8 cellular contexts compared by ENCODE assay signal in genomic region chr10:68301790-68302502, GRCh38. TPM values are rescaled to one million over a fixed set of nuclear protein-coding genes. Genes with fewer than 3 reads are reported as not detected.
DNase-seq lines count a peak whose midpoint lies in the region; ATAC-seq and TF ChIP-seq lines count a peak whose summit lies in the region.

No MANE protein-coding gene starts in this region.

- no peaks in the 10 kb centered on the region for H3K9me3 ChIP-seq in HAP-1
- H3K9me3 ChIP-seq in right cardiac atrium (ENCODE audit: control insufficient read depth, low read length) = no peaks in the 10 kb centered on the region
- H3K9me3 ChIP-seq in spleen = no peaks in the 10 kb centered on the region

- H3K27ac ChIP-seq in right cardiac atrium (ENCODE audit: low read length) = no peak overlapping the region
- H3K27ac ChIP-seq in spleen = peak overlapping the region in 6 of 8 donors; percentile 2 to 84 (median 48)

- peak; percentile 64 for DNase-seq in EL
- DNase-seq in HAP-1 (ENCODE audit: low spot score in 2 of 2) = peak; percentile 10 to 66
- DNase-seq in NCI-H1694 (lab: John Stamatoyannopoulos, UW) = peak; percentile 61
- DNase-seq in amniotic stem cell (lab: John Stamatoyannopoulos, UW) = peak; percentile 43
- no peak for DNase-seq in right cardiac atrium
- DNase-seq in spleen = no peak
- no peak for DNase-seq in occipital lobe (lab: John Stamatoyannopoulos, UW)

- H3K4me3 ChIP-seq in HAP-1 (no peak overlapping the region), right cardiac atrium (ENCODE audit: low read length) (no peak overlapping the region), spleen (no peak overlapping the region)

- H3K4me1 ChIP-seq in HAP-1 (no peaks in the 10 kb centered on the region), right cardiac atrium (ENCODE audit: control insufficient read depth, insufficient read depth, low read length) (no peaks in the 10 kb centered on the region), spleen (peaks cover 5 to 27% (median 20%) of the 10 kb centered on the region in 6 donors)

- H3K27me3 ChIP-seq in HAP-1 (ENCODE audit: low read depth) (no peaks in the 10 kb centered on the region), right cardiac atrium (ENCODE audit: control insufficient read depth, insufficient read depth) (no peaks in the 10 kb centered on the region), spleen (replicated peaks in 1 of 7) (no peaks in the 10 kb centered on the region)

- peak; percentile 42 to 80 (median 71) for TF ChIP-seq CTCF in spleen (IDR thresholded peaks at IDR 0.05 in 8 of 11, conservative IDR thresholded peaks at IDR 0.05 in 3 of 11)

- no peak for TF ChIP-seq POLR2A in spleen (IDR thresholded peaks at IDR 0.05)

- in situ Hi-C loops in HAP-1 (cut with MboI; ENCODE audit: low sequenced_read_pairs) = loop anchor here (10.0 kb wide), 1 partner anchor 447 kb away; no protein-coding TSS in a partner anchor

- intact Hi-C loops in right cardiac atrium (cut with DNase I) (loop anchor here in 3 of 4 donors (5.0 to 10.0 kb wide), 4 partner anchors 87 to 447 kb away; no protein-coding TSS in a partner anchor), spleen (cut with DNase I; ENCODE audit: low total_unique reads) (loop anchor here (5.0 to 10.0 kb wide), 2 partner anchors 90 to 447 kb away; no protein-coding TSS in a partner anchor)

- WGBS in right cardiac atrium = 46% methylated on average over 6 of the region's 6 CpGs
- WGBS in spleen, 5 donors = 41 to 52% (median 45%) methylated on average over 6 of the region's 6 CpGs

- ATAC-seq in right cardiac atrium (peak; percentile 26 to 63), GM19397 (IDR thresholded peaks at IDR 0.05; ENCODE audit: unreplicated experiment) (no peak)

- H3K36me3 ChIP-seq in HAP-1 (replicated peaks) (no peaks in the 10 kb centered on the region), spleen (no peaks in the 10 kb centered on the region)

RNA-seq across cellular contexts. Expression of gene HNRNPH3, which starts 29.9 kb away (rescaled TPM):
- 100 to 1,000 TPM in 2 of 4 donors, 10 to 100 TPM in 2; 81.1 to 134 (median 94.1) TPM for total RNA-seq in right cardiac atrium
- 100 TPM for polyA plus RNA-seq in right cardiac atrium
- total RNA-seq in spleen = 100 to 1,000 TPM in 3 of 7 donors, 10 to 100 TPM in 4; 43.2 to 109 (median 79.9) TPM
- 100 to 1,000 TPM in 2 of 3 donors, 10 to 100 TPM in 1; 96.5 to 142 (median 112) TPM for polyA plus RNA-seq in spleen
- 41.2 TPM for total RNA-seq in occipital lobe

RNA-seq across cellular contexts. Expression of gene PBLD, which starts 30.8 kb away (rescaled TPM):
- total RNA-seq in right cardiac atrium (1 to 10 TPM; 2.9 to 5.5 (median 4.0) TPM), spleen (1 to 10 TPM; 1.7 to 6.9 (median 3.5) TPM), occipital lobe (7.0 TPM)
- polyA plus RNA-seq in right cardiac atrium (2.4 TPM), spleen (1 to 10 TPM in 2 of 3 donors, under 1 TPM in 1; 0.96 to 1.2 (median 1.2) TPM)

Comparison
In these comparisons a context has a peak if more than half of its experiments do, and no peak if none do; other contexts are left out.
1. DNase-seq: peak in EL (single experiment), HAP-1 (2 of 2), NCI-H1694 (single experiment) and amniotic stem cell (single experiment); none in right cardiac atrium (0 of 3), spleen (single experiment) and occipital lobe (single experiment).